Comparison of ENCODE assay signal across 6 cellular contexts in genomic region chr9:72337286-72337685, GRCh38.
"Had no signal": no experiment of that assay in that cellular context is flagged by ENCODE, and none has a peak within 500 bp of the region (broad histone marks: within the 10 kb centered on the region; RNA-seq: fewer than 3 reads in every experiment).

No MANE protein-coding gene starts in this region.

- FAIRE-seq: HepG2, HTR-8/SVneo, K562 had no signal

- ATAC-seq: HepG2, K562 had no signal

- DNase-seq: IMR-90, KBM-7 had no signal

- H3K27ac ChIP-seq: HL-60 had no signal
